1 cellular context compared by ENCODE assay signal in the genomic region with DNA sequence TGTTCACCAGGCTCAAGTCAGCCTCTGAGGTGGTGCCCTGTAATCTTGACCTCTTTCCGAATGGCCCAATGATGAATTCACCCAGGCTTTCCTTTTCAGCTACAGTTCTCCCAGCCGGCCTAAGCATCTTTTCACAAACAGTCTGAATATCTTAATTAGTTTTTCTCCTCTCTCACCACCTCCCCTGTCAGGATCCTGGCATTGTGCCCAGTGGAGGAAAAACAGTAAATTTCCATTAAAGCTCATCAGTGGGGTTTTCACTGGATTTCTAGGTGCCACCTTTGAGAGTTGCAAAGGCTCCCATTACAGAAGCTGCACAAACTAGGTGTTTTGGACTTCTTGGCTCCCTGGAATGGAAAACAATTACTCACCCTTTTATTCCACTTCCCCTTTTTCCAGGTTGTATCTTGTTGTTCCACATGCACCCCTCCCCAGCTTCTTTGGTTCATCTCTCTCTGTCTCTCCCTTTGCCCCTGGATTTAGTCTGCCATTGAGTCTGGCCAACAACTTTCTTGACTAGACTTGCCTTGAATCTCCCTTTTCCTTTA.
TF ChIP-seq lines count a peak whose summit lies in the region.

No MANE protein-coding gene starts in this region.

TF ChIP-seq in GM23338, 12 proteins besides CTCF, POLR2A, EP300 and RAD21 (continued from another document):
- TF ChIP-seq, protein P1, sequence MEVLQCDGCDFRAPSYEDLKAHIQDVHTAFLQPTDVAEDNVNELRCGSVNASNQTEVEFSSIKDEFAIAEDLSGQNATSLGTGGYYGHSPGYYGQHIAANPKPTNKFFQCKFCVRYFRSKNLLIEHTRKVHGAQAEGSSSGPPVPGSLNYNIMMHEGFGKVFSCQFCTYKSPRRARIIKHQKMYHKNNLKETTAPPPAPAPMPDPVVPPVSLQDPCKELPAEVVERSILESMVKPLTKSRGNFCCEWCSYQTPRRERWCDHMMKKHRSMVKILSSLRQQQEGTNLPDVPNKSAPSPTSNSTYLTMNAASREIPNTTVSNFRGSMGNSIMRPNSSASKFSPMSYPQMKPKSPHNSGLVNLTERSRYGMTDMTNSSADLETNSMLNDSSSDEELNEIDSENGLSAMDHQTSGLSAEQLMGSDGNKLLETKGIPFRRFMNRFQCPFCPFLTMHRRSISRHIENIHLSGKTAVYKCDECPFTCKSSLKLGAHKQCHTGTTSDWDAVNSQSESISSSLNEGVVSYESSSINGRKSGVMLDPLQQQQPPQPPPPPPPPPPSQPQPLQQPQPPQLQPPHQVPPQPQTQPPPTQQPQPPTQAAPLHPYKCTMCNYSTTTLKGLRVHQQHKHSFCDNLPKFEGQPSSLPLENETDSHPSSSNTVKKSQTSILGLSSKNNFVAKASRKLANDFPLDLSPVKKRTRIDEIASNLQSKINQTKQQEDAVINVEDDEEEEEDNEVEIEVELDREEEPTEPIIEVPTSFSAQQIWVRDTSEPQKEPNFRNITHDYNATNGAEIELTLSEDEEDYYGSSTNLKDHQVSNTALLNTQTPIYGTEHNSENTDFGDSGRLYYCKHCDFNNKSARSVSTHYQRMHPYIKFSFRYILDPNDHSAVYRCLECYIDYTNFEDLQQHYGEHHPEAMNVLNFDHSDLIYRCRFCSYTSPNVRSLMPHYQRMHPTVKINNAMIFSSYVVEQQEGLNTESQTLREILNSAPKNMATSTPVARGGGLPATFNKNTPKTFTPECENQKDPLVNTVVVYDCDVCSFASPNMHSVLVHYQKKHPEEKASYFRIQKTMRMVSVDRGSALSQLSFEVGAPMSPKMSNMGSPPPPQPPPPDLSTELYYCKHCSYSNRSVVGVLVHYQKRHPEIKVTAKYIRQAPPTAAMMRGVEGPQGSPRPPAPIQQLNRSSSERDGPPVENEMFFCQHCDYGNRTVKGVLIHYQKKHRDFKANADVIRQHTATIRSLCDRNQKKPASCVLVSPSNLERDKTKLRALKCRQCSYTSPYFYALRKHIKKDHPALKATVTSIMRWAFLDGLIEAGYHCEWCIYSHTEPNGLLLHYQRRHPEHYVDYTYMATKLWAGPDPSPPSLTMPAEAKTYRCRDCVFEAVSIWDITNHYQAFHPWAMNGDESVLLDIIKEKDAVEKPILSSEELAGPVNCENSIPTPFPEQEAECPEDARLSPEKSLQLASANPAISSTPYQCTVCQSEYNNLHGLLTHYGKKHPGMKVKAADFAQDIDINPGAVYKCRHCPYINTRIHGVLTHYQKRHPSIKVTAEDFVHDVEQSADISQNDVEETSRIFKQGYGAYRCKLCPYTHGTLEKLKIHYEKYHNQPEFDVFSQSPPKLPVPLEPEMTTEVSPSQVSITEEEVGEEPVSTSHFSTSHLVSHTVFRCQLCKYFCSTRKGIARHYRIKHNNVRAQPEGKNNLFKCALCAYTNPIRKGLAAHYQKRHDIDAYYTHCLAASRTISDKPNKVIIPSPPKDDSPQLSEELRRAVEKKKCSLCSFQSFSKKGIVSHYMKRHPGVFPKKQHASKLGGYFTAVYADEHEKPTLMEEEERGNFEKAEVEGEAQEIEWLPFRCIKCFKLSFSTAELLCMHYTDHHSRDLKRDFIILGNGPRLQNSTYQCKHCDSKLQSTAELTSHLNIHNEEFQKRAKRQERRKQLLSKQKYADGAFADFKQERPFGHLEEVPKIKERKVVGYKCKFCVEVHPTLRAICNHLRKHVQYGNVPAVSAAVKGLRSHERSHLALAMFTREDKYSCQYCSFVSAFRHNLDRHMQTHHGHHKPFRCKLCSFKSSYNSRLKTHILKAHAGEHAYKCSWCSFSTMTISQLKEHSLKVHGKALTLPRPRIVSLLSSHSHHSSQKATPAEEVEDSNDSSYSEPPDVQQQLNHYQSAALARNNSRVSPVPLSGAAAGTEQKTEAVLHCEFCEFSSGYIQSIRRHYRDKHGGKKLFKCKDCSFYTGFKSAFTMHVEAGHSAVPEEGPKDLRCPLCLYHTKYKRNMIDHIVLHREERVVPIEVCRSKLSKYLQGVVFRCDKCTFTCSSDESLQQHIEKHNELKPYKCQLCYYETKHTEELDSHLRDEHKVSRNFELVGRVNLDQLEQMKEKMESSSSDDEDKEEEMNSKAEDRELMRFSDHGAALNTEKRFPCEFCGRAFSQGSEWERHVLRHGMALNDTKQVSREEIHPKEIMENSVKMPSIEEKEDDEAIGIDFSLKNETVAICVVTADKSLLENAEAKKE (CRISPR knock-in tag; IDR thresholded peaks at IDR 0.05), result no peak
